13 cellular contexts compared by ENCODE assay signal in genomic region chr6:139736507-139736906, GRCh38.
DNase-seq lines count a peak whose midpoint lies in the region; ATAC-seq and TF ChIP-seq lines count a peak whose summit lies in the region.
"Had no signal": no experiment of that assay in that cellular context is flagged by ENCODE, and none has a peak within 500 bp of the region (broad histone marks: within the 10 kb centered on the region; RNA-seq: fewer than 3 reads in every experiment).

No MANE protein-coding gene starts in this region.

- H3K4me1 Mint-ChIP-seq in stimulated activated effector memory CD8-positive, alpha-beta T cell treated with anti-CD3 and anti-CD28 coated beads, Interleukin-12 subunit alpha, Interleukin-12 subunit beta, amount 100 ng/mL, for 72 hours, result no peaks in the 10 kb centered on the region
- H3K4me1 Mint-ChIP-seq: memory B cell had no signal

- TF ChIP-seq CTCF in NB4 (IDR thresholded peaks at IDR 0.05; ENCODE audit: low read depth, low read length), result no peak
- TF ChIP-seq CTCF in upper lobe of right lung (IDR thresholded peaks at IDR 0.05), result no peak

- no peaks in the 10 kb centered on the region for H3K36me3 Mint-ChIP-seq in stimulated activated effector memory CD8-positive, alpha-beta T cell treated with anti-CD3 and anti-CD28 coated beads, Interleukin-12 subunit alpha, Interleukin-12 subunit beta, amount 100 ng/mL, for 72 hours
- H3K36me3 Mint-ChIP-seq: memory B cell had no signal

- intact Hi-C loops in upper lobe of right lung (cut with DNase I), result no loop called here

- DNase-seq in NB4 (ENCODE audit: low read depth) (peak; percentile 28), upper lobe of right lung (no peak), KG1 (lab: John Stamatoyannopoulos, UW) (no peak)
- no peak for DNase-seq in stimulated activated effector memory CD8-positive, alpha-beta T cell treated with anti-CD3 and anti-CD28 coated beads, Interleukin-12 subunit alpha, Interleukin-12 subunit beta, amount 100 ng/mL, for 72 hours (ENCODE audit: low spot score in 2 of 2)
- no peak for DNase-seq in stimulated activated CD4-positive, alpha-beta T cell treated with anti-CD3 and anti-CD28 coated beads, Interleukin-2, amount 100 ng/mL, for 24 hours
- DNase-seq: aorta; effector memory CD8-positive, alpha-beta T cell; MG63; stimulated activated CD4-positive, alpha-beta T cell treated with anti-CD3 and anti-CD28 coated beads, Interleukin-4, amount 100 ng/mL, for 4 hours had no signal

- no peaks in the 10 kb centered on the region for H3K9me3 Mint-ChIP-seq in stimulated activated effector memory CD8-positive, alpha-beta T cell treated with anti-CD3 and anti-CD28 coated beads, Interleukin-12 subunit alpha, Interleukin-12 subunit beta, amount 100 ng/mL, for 72 hours
- H3K9me3 Mint-ChIP-seq: effector memory CD8-positive, alpha-beta T cell; memory B cell had no signal

- no peaks in the 10 kb centered on the region for H3K36me3 ChIP-seq in upper lobe of right lung
- H3K36me3 ChIP-seq: MG63 had no signal

- no peaks in the 10 kb centered on the region for H3K4me1 ChIP-seq in upper lobe of right lung

- no peak overlapping the region for H3K4me3 Mint-ChIP-seq in stimulated activated effector memory CD8-positive, alpha-beta T cell treated with anti-CD3 and anti-CD28 coated beads, Interleukin-12 subunit alpha, Interleukin-12 subunit beta, amount 100 ng/mL, for 72 hours
- H3K4me3 Mint-ChIP-seq: effector memory CD8-positive, alpha-beta T cell; memory B cell had no signal

- H3K27me3 ChIP-seq in upper lobe of right lung, result no peaks in the 10 kb centered on the region
- H3K27me3 ChIP-seq: hepatocyte, MG63 had no signal

- H3K27ac Mint-ChIP-seq in stimulated activated effector memory CD8-positive, alpha-beta T cell treated with anti-CD3 and anti-CD28 coated beads, Interleukin-12 subunit alpha, Interleukin-12 subunit beta, amount 100 ng/mL, for 72 hours, result no peak overlapping the region
- H3K27ac Mint-ChIP-seq: effector memory CD8-positive, alpha-beta T cell; memory B cell had no signal

- ATAC-seq in GM21360 (IDR thresholded peaks at IDR 0.05; ENCODE audit: unreplicated experiment) (peak; percentile 84), HG02981 (IDR thresholded peaks at IDR 0.05; ENCODE audit: unreplicated experiment) (peak; percentile 73), upper lobe of right lung (peak; percentile 47)
- no peak for ATAC-seq in stimulated activated effector memory CD8-positive, alpha-beta T cell treated with anti-CD3 and anti-CD28 coated beads, Interleukin-12 subunit alpha, Interleukin-12 subunit beta, amount 100 ng/mL, for 72 hours
- ATAC-seq: effector memory CD8-positive, alpha-beta T cell had no signal

- no peak overlapping the region for H3K27ac ChIP-seq in upper lobe of right lung
- H3K27ac ChIP-seq: hepatocyte had no signal

- H3K4me3 ChIP-seq in NB4 (ENCODE audit: low read depth, low read length), result no peak overlapping the region
- no peak overlapping the region for H3K4me3 ChIP-seq in upper lobe of right lung
- H3K4me3 ChIP-seq: hepatocyte, MG63 had no signal

- no peaks in the 10 kb centered on the region for H3K9me3 ChIP-seq in upper lobe of right lung
- H3K9me3 ChIP-seq: MG63 had no signal

- TF ChIP-seq POLR2A in NB4 (IDR thresholded peaks at IDR 0.05; ENCODE audit: extremely low read depth, insufficient read length), result no peak
